Comparison of ENCODE assay signal across 24 cellular contexts in the genomic region with DNA sequence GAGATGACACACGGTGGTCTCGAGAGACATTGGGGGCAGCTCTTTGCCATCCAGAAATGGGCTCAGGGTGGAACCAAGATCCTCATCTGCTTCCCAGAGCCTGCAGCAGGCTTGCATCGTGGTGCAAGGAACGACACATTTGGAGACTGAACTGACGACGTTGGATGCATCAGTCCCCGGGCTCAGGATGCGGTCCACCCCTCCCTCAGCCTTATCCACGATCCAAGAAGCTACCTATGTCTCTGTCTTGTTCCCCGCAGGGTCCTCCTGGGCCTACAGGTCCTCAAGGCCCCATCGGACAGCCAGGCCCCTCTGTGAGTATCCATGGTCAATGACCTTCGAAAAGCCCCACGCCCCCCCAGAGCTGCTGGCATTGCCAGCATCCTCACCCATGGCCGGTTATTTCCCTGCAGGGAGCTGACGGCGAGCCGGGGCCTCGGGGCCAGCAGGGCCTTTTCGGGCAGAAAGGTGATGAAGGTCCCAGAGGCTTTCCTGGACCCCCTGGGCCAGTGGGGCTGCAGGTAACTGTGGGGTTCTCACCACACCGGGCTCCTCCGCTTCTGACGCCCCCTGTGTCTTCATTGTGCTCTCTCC.
DNase-seq lines count a peak whose midpoint lies in the region; ATAC-seq and TF ChIP-seq lines count a peak whose summit lies in the region.
"Had no signal": no experiment of that assay in that cellular context is flagged by ENCODE, and none has a peak within 500 bp of the region (broad histone marks: within the 10 kb centered on the region; RNA-seq: fewer than 3 reads in every experiment).

No MANE protein-coding gene starts in this region.

- H3K9me3 ChIP-seq in GM23248 (ENCODE audit: low read depth) (no peaks in the 10 kb centered on the region), SK-N-MC (ENCODE audit: low read depth, low read length) (no peaks in the 10 kb centered on the region), fibroblast of lung (ENCODE audit: control insufficient read depth, insufficient read depth, low read depth, low read length) (no peaks in the 10 kb centered on the region)
- H3K9me3 ChIP-seq: Caco-2, testis had no signal

- H3K4me3 ChIP-seq in GM23248 = no peak overlapping the region
- H3K4me3 ChIP-seq in SK-N-MC = no peak overlapping the region
- H3K4me3 ChIP-seq in fibroblast of lung (replicated peaks in 1 of 4; ENCODE audit: control extremely low read depth in 1 of 4, insufficient read depth in 1 of 4, low read depth in 3 of 4, low read length in 4 of 4) = no peak overlapping the region
- H3K4me3 ChIP-seq: testis had no signal

- H3K27me3 ChIP-seq in GM23248 (replicated peaks; ENCODE audit: insufficient read depth) (no peaks in the 10 kb centered on the region), fibroblast of lung (ENCODE audit: control insufficient read depth, insufficient read depth, low read length) (no peaks in the 10 kb centered on the region)
- H3K27me3 ChIP-seq: testis had no signal

- H3K4me2 ChIP-seq in GM23248 (ENCODE audit: unreplicated experiment) = peak overlapping the region; percentile 20
- H3K4me2 ChIP-seq in fibroblast of lung (ENCODE audit: extremely low read depth, insufficient read depth, low read length) = no peak overlapping the region

- no peaks in the 10 kb centered on the region; the same call in none of the 2 replicates for H3K79me2 ChIP-seq in GM23248 (ENCODE audit: insufficient read depth)
- no peaks in the 10 kb centered on the region for H3K79me2 ChIP-seq in fibroblast of lung (ENCODE audit: control insufficient read depth, insufficient read depth, low read length)

- H4K20me1 ChIP-seq in GM23248 (ENCODE audit: insufficient read depth) (no peaks in the 10 kb centered on the region), fibroblast of lung (ENCODE audit: control insufficient read depth, extremely low read depth, insufficient read depth, low read length) (no peaks in the 10 kb centered on the region)

- WGBS in GM23248 (ENCODE audit: low coverage in 1 of 2, low lambda C conversion rate in 2 of 2, missing lambda C conversion rate in 2 of 2), 2 experiments = 57 to 67% methylated on average over 21 to 22 of the region's 22 CpGs

- H3K9ac ChIP-seq in GM23248 (peak overlapping the region; percentile 75), SK-N-MC (ENCODE audit: insufficient read length) (no peak overlapping the region), fibroblast of lung (ENCODE audit: insufficient read depth, low read length) (no peak overlapping the region)

- no peak overlapping the region for H3K4me3 Mint-ChIP-seq in osteocyte (ENCODE audit: unreplicated experiment)
- H3K4me3 Mint-ChIP-seq: activated naive CD8-positive, alpha-beta T cell treated with anti-CD3 and anti-CD28 coated beads for 36 hours had no signal

- DNase-seq in GM23248 (no peak), SK-N-MC (ENCODE audit: low read depth, low spot score) (no peak), fibroblast of lung (ENCODE audit: low read depth in 2 of 2) (no peak), osteocyte (ENCODE audit: extremely low spot score, unreplicated experiment) (no peak), left lobe of liver (ENCODE audit: low spot score) (no peak), sciatic nerve (ENCODE audit: low spot score) (no peak)
- DNase-seq in stimulated activated CD4-positive, alpha-beta T cell treated with anti-CD3 and anti-CD28 coated beads, Interleukin-2, amount 100 ng/mL, for 24 hours = no peak
- DNase-seq: activated CD4-positive, alpha-beta T cell treated with anti-CD3 and anti-CD28 coated beads, Interleukin-2, amount 50 U/mL, for 48 hours; activated CD8-positive, alpha-beta memory T cell treated with anti-CD3 and anti-CD28 coated beads, Interleukin-2, amount 50 U/mL, for 4 hours; activated naive CD8-positive, alpha-beta T cell treated with anti-CD3 and anti-CD28 coated beads for 36 hours; C1 segment of cervical spinal cord; Caco-2; DMS79; effector CD4-positive, alpha-beta T cell; foreskin melanocyte; left ventricle myocardium superior; NCI-H1105 treated with DMSO at 0.1 percent for 48 hours; NCI-H2081; NCI-H774; stimulated activated CD4-positive, alpha-beta T cell treated with anti-CD3 and anti-CD28 coated beads, Interleukin-4, amount 100 ng/mL, for 24 hours; stimulated activated naive CD4-positive, alpha-beta T cell; testis had no signal

- no peaks in the 10 kb centered on the region for H3K9me2 ChIP-seq in GM23248 (ENCODE audit: insufficient read depth)

- no peak for ATAC-seq in left lobe of liver
- ATAC-seq in HG03442 (IDR thresholded peaks at IDR 0.05; ENCODE audit: unreplicated experiment) = no peak
- ATAC-seq in sciatic nerve = no peak
- ATAC-seq: left ventricle myocardium superior had no signal

- peaks cover 95% of the 10 kb centered on the region for H3F3A ChIP-seq in GM23248 (ENCODE audit: insufficient read depth)

- intact Hi-C loops in sciatic nerve (cut with DNase I) = no loop called here

- TF ChIP-seq CTCF in fibroblast of lung (conservative IDR thresholded peaks at IDR 0.05 in 1 of 2, IDR thresholded peaks at IDR 0.05 in 1 of 2; ENCODE audit: low read depth in 1 of 2, low read length in 2 of 2) (no peak), osteocyte (IDR thresholded peaks at IDR 0.05) (no peak)

- peak overlapping the region; percentile 85 for H3K27ac Mint-ChIP-seq in osteocyte (ENCODE audit: unreplicated experiment)
- H3K27ac Mint-ChIP-seq: activated naive CD8-positive, alpha-beta T cell treated with anti-CD3 and anti-CD28 coated beads for 36 hours; activated T-helper 2 cell treated with anti-CD3 and anti-CD28 coated beads, Interferon-gamma antibody, Interleukin-2, Interleukin-4, amounts not matched to agents 10 μg/mL and 5 μg/mL and 100 μg/mL, durations not matched to agents 14 hours and 24 hours and 36 hours had no signal

- peak overlapping the region; percentile 95 for H3K27ac ChIP-seq in GM23248
- H3K27ac ChIP-seq in SK-N-MC = peak overlapping the region; percentile 29; the same call in 1 of the 2 replicates
- H3K27ac ChIP-seq in fibroblast of lung (ENCODE audit: insufficient read depth, low read length) = peak overlapping the region; percentile 42
- H3K27ac ChIP-seq: testis had no signal

- H2AFZ ChIP-seq in GM23248 (no peak overlapping the region), fibroblast of lung (ENCODE audit: low read length) (no peak overlapping the region)

- H3K9me3 Mint-ChIP-seq in osteocyte (ENCODE audit: unreplicated experiment) = no peaks in the 10 kb centered on the region
- H3K9me3 Mint-ChIP-seq: activated naive CD8-positive, alpha-beta T cell treated with anti-CD3 and anti-CD28 coated beads for 36 hours; activated T-helper 2 cell treated with anti-CD3 and anti-CD28 coated beads, Interferon-gamma antibody, Interleukin-2, Interleukin-4, amounts not matched to agents 10 μg/mL and 5 μg/mL and 100 μg/mL, durations not matched to agents 14 hours and 24 hours and 36 hours had no signal

- H3K4me1 ChIP-seq in GM23248 (ENCODE audit: insufficient read depth) = peaks cover 49% of the 10 kb centered on the region
- H3K4me1 ChIP-seq in fibroblast of lung (ENCODE audit: control insufficient read depth, extremely low read depth, insufficient read depth, low read length) = peaks cover 7% of the 10 kb centered on the region
- H3K4me1 ChIP-seq: Caco-2 had no signal

- in situ Hi-C loops in GM23248 (cut with MboI) = no loop called here

- H3K36me3 ChIP-seq in GM23248 (ENCODE audit: low read depth) (peaks cover 55% of the 10 kb centered on the region), SK-N-MC (ENCODE audit: insufficient read depth, low read length) (peaks cover 3% of the 10 kb centered on the region; the same call in 1 of the 2 replicates), fibroblast of lung (ENCODE audit: control insufficient read depth, insufficient read depth, low read length) (peaks cover 46% of the 10 kb centered on the region)

- peaks cover 49% of the 10 kb centered on the region for H3K4me1 Mint-ChIP-seq in osteocyte (ENCODE audit: unreplicated experiment)
- H3K4me1 Mint-ChIP-seq: activated naive CD8-positive, alpha-beta T cell treated with anti-CD3 and anti-CD28 coated beads for 36 hours had no signal

- no peaks in the 10 kb centered on the region for H3K27me3 Mint-ChIP-seq in osteocyte (ENCODE audit: unreplicated experiment)
- H3K27me3 Mint-ChIP-seq: activated naive CD8-positive, alpha-beta T cell treated with anti-CD3 and anti-CD28 coated beads for 36 hours had no signal

- H3K36me3 Mint-ChIP-seq in osteocyte (ENCODE audit: unreplicated experiment) = peaks cover 47% of the 10 kb centered on the region
- H3K36me3 Mint-ChIP-seq: activated naive CD8-positive, alpha-beta T cell treated with anti-CD3 and anti-CD28 coated beads for 36 hours had no signal

Comparison
In these comparisons a context has a peak if more than half of its experiments do, and no peak if none do; other contexts are left out.
1. H3K27ac ChIP-seq: peak in every context shown above with its lines; median percentile 95 in GM23248; 42 in fibroblast of lung; 29 in SK-N-MC.